Comparison of ENCODE assay signal across 20 cellular contexts in the genomic region with DNA sequence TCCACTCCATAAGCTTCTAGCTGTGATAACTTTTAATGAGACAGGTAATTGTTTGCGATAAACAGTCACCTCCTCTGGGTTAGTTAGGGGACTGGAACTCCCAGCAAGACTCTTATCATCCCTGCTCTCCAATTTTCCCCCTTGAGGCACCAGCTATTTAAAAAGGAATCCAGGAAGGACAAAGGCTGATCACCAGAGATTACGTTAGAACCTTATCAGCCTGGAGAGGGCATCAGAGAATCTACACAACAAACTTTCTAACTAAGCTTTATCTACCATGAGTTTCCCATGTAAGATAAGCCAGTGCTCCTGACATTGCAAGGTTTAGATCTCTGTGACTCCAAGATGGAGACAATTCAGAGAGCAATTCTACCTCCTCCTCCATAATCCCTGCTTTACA. TPM values are rescaled to one million over a fixed set of nuclear protein-coding genes. Genes with fewer than 3 reads are reported as not detected.
DNase-seq lines count a peak whose midpoint lies in the region; ATAC-seq and TF ChIP-seq lines count a peak whose summit lies in the region.
"Had no signal": no experiment of that assay in that cellular context is flagged by ENCODE, and none has a peak within 500 bp of the region (broad histone marks: within the 10 kb centered on the region; RNA-seq: fewer than 3 reads in every experiment).

No MANE protein-coding gene starts in this region.

- H3K27me3 ChIP-seq in mammary epithelial cell (ENCODE audit: insufficient read depth, low read length), result no peaks in the 10 kb centered on the region
- no peaks in the 10 kb centered on the region for H3K27me3 ChIP-seq in iPS-18a (ENCODE audit: control insufficient read depth, insufficient read depth, low read length)
- H3K27me3 ChIP-seq: heart left ventricle had no signal

- no peak overlapping the region for H3K27ac ChIP-seq in mammary epithelial cell (ENCODE audit: insufficient read depth, low read depth, low read length)
- H3K27ac ChIP-seq in VCaP, result peak overlapping the region; percentile 72
- peak overlapping the region; percentile 58 for H3K27ac ChIP-seq in iPS-18a (ENCODE audit: low read length)
- H3K27ac ChIP-seq: heart left ventricle, RWPE1 had no signal

- CTCF ChIA-PET in MCF 10A (lab: Yijun Ruan, JAX) (interaction anchor here (0.5 to 3.0 kb wide), 16 partner anchors 8 to 275 kb away, joined by 3 to 33 read pairs (median 6); partner anchors contain the start of gene EIF2AK4), mammary epithelial cell (lab: Charles Lee; ENCODE audit: low non-redundant PET) (interaction anchor here (0.6 kb wide), 1 partner anchor 37 kb away, joined by 4 read pairs; no protein-coding TSS in a partner anchor)

- no peaks in the 10 kb centered on the region for H3K9me3 ChIP-seq in mammary epithelial cell (replicated peaks; ENCODE audit: insufficient read depth, low read length)
- no peaks in the 10 kb centered on the region for H3K9me3 ChIP-seq in iPS-18a (ENCODE audit: control insufficient read depth, low read depth, low read length)
- H3K9me3 ChIP-seq: heart left ventricle had no signal

- H4K20me1 ChIP-seq in mammary epithelial cell (ENCODE audit: insufficient read depth, low read length), result no peaks in the 10 kb centered on the region

- H3K36me3 ChIP-seq in mammary epithelial cell (ENCODE audit: insufficient read depth, low read length) (no peaks in the 10 kb centered on the region), iPS-18a (ENCODE audit: control insufficient read depth, low read depth, low read length) (no peaks in the 10 kb centered on the region)
- H3K36me3 ChIP-seq: heart left ventricle had no signal

- H3K27me3 Mint-ChIP-seq in MCF 10A (ENCODE audit: insufficient read depth, unreplicated experiment) (no peaks in the 10 kb centered on the region), type B pancreatic cell (peaks cover 3% of the 10 kb centered on the region)
- no peaks in the 10 kb centered on the region for H3K27me3 Mint-ChIP-seq in stimulated activated naive B cell treated with anti-CD40 and anti-IgM and Interleukin-4, amounts not matched to agents 10 μg/mL and 1 μg/mL and 100 μg/mL, for 72 hours

- no peak overlapping the region for H3K4me2 ChIP-seq in mammary epithelial cell (ENCODE audit: insufficient read depth, low read depth, low read length)

- dilution Hi-C loops in mammary epithelial cell (cut with HindIII; ENCODE audit: low sequenced_read_pairs), result loop anchor here (5.0 kb wide), 2 partner anchors 48 to 88 kb away; no protein-coding TSS in a partner anchor

- H3K4me3 ChIP-seq in mammary epithelial cell (replicated peaks in 1 of 3; ENCODE audit: insufficient read depth in 1 of 3, low read depth in 2 of 3, low read length in 3 of 3) (no peak overlapping the region), iPS-18a (ENCODE audit: low read length) (no peak overlapping the region)
- H3K4me3 ChIP-seq: heart left ventricle had no signal

- POLR2A ChIA-PET in MCF 10A (lab: Yijun Ruan, JAX), result interaction anchor here (0.7 to 2.4 kb wide), 4 partner anchors 33 to 1566 kb away, joined by 3 to 24 read pairs (median 6); partner anchors contain the start of gene EIF2AK4

- in situ Hi-C loops in mammary epithelial cell (cut with MboI; ENCODE audit: low sequenced_read_pairs in 2 of 2), result no loop called here

- H3K36me3 Mint-ChIP-seq in MCF 10A (ENCODE audit: insufficient read depth, unreplicated experiment) (no peaks in the 10 kb centered on the region), type B pancreatic cell (no peaks in the 10 kb centered on the region)
- no peaks in the 10 kb centered on the region for H3K36me3 Mint-ChIP-seq in stimulated activated naive B cell treated with anti-CD40 and anti-IgM and Interleukin-4, amounts not matched to agents 10 μg/mL and 1 μg/mL and 100 μg/mL, for 72 hours
- H3K36me3 Mint-ChIP-seq: CD14-positive monocyte had no signal

- TF ChIP-seq CTCF in MCF 10A (IDR thresholded peaks at IDR 0.05; ENCODE audit: unreplicated experiment) (no peak), mammary epithelial cell (conservative IDR thresholded peaks at IDR 0.05 in 1 of 2, IDR thresholded peaks at IDR 0.05 in 1 of 2; ENCODE audit: extremely low read depth in 1 of 2, insufficient read depth in 1 of 2, low read depth in 1 of 2, low read length in 2 of 2) (no peak), VCaP (conservative IDR thresholded peaks at IDR 0.05) (no peak), type B pancreatic cell (conservative IDR thresholded peaks at IDR 0.05) (no peak)

- H3K4me3 Mint-ChIP-seq in MCF 10A (ENCODE audit: unreplicated experiment), result no peak overlapping the region
- H3K4me3 Mint-ChIP-seq in type B pancreatic cell, result no peak overlapping the region
- H3K4me3 Mint-ChIP-seq in stimulated activated naive B cell treated with anti-CD40 and anti-IgM and Interleukin-4, amounts not matched to agents 10 μg/mL and 1 μg/mL and 100 μg/mL, for 72 hours, result no peak overlapping the region
- H3K4me3 Mint-ChIP-seq: CD14-positive monocyte; central memory CD8-positive, alpha-beta T cell; effector memory CD8-positive, alpha-beta T cell had no signal

- 86% methylated on average over 2 of the region's 2 CpGs for WGBS in mammary epithelial cell (ENCODE audit: low coverage, missing lambda C conversion rate)

- H3K4me1 Mint-ChIP-seq in MCF 10A (ENCODE audit: insufficient read depth, unreplicated experiment), result peaks cover 16% of the 10 kb centered on the region
- no peaks in the 10 kb centered on the region for H3K4me1 Mint-ChIP-seq in type B pancreatic cell (ENCODE audit: unreplicated experiment)
- H3K4me1 Mint-ChIP-seq in stimulated activated naive B cell treated with anti-CD40 and anti-IgM and Interleukin-4, amounts not matched to agents 10 μg/mL and 1 μg/mL and 100 μg/mL, for 72 hours, result peaks cover 0 to 3% of the 10 kb centered on the region in 2 donors
- H3K4me1 Mint-ChIP-seq: central memory CD8-positive, alpha-beta T cell had no signal

- H3K27ac Mint-ChIP-seq in MCF 10A (ENCODE audit: low read depth, unreplicated experiment) (peak overlapping the region; percentile 85), type B pancreatic cell (peak overlapping the region; percentile 23)
- H3K27ac Mint-ChIP-seq in stimulated activated naive B cell treated with anti-CD40 and anti-IgM and Interleukin-4, amounts not matched to agents 10 μg/mL and 1 μg/mL and 100 μg/mL, for 72 hours, result no peak overlapping the region
- H3K27ac Mint-ChIP-seq: CD14-positive monocyte; effector memory CD8-positive, alpha-beta T cell had no signal

- no peaks in the 10 kb centered on the region for H3K9me3 Mint-ChIP-seq in MCF 10A (ENCODE audit: unreplicated experiment)
- H3K9me3 Mint-ChIP-seq in type B pancreatic cell, result no peaks in the 10 kb centered on the region
- H3K9me3 Mint-ChIP-seq in stimulated activated naive B cell treated with anti-CD40 and anti-IgM and Interleukin-4, amounts not matched to agents 10 μg/mL and 1 μg/mL and 100 μg/mL, for 72 hours, result no peaks in the 10 kb centered on the region
- H3K9me3 Mint-ChIP-seq: CD14-positive monocyte; central memory CD8-positive, alpha-beta T cell; effector memory CD8-positive, alpha-beta T cell had no signal

- peaks cover 3% of the 10 kb centered on the region for H3K79me2 ChIP-seq in mammary epithelial cell (ENCODE audit: insufficient read depth, low read length)

- BruUV-seq in MCF 10A (replicated peaks; lab: Mats Ljungman, UMichigan) (no TSS peak), mammary epithelial cell (replicated peaks; lab: Mats Ljungman, UMichigan) (no TSS peak)

- intact Hi-C loops in MCF 10A (cut with micrococcal nuclease) (loop anchor here (2.0 to 10.0 kb wide), 3 partner anchors 44 to 148 kb away; partner anchors contain the start of gene SRP14), mammary epithelial cell (cut with micrococcal nuclease) (loop anchor here (1.0 to 5.0 kb wide), 2 partner anchors 42 to 148 kb away; partner anchors contain the start of gene SRP14)

- ATAC-seq in stimulated activated naive B cell treated with anti-CD40 and anti-IgM and Interleukin-4, amounts not matched to agents 10 μg/mL and 1 μg/mL and 100 μg/mL, for 72 hours (replicated peaks), result no peak
- ATAC-seq: effector memory CD8-positive, alpha-beta T cell; heart left ventricle had no signal

- DNase-seq in MCF 10A (ENCODE audit: unreplicated experiment) (no peak), mammary epithelial cell (no peak), type B pancreatic cell (ENCODE audit: extremely low spot score, unreplicated experiment) (no peak), A172 (ENCODE audit: low spot score) (no peak)
- no peak for DNase-seq in central memory CD4-positive, alpha-beta T cell
- DNase-seq in stimulated activated naive B cell treated with anti-CD40 and anti-IgM and Interleukin-4, amounts not matched to agents 10 μg/mL and 1 μg/mL and 100 μg/mL, for 72 hours, result no peak
- DNase-seq: activated CD4-positive, alpha-beta T cell treated with anti-CD3 and anti-CD28 coated beads for 48 hours; activated CD8-positive, alpha-beta memory T cell treated with anti-CD3 and anti-CD28 coated beads, Interleukin-2, amount 50 U/mL, for 4 hours; activated gamma-delta T cell treated with Interleukin-2 at 50 U/mL for 16 hours; effector memory CD8-positive, alpha-beta T cell; H7; heart left ventricle; NCI-H187 treated with DMSO at 0.1 percent for 48 hours; NCI-H446; stimulated activated CD4-positive, alpha-beta T cell treated with anti-CD3 and anti-CD28 coated beads, Interleukin-12 subunit alpha, Interleukin-12 subunit beta, amount 100 ng/mL, for 4 hours had no signal

- H3K4me1 ChIP-seq in mammary epithelial cell (ENCODE audit: insufficient read depth, low read length) (peaks cover 41% of the 10 kb centered on the region), iPS-18a (ENCODE audit: control insufficient read depth, low read depth, low read length) (peaks cover 64% of the 10 kb centered on the region)
- H3K4me1 ChIP-seq: heart left ventricle had no signal

- H3K9ac ChIP-seq in mammary epithelial cell (ENCODE audit: insufficient read depth, low read length), result no peak overlapping the region
- peak overlapping the region; percentile 45 for H3K9ac ChIP-seq in iPS-18a (ENCODE audit: low read length)

- H2AFZ ChIP-seq in mammary epithelial cell (ENCODE audit: low read depth, low read length), result no peak overlapping the region

RNA-seq across cellular contexts. Expression of gene GPR176, which starts 31.3 kb away (rescaled TPM):
- total RNA-seq in MCF 10A (2022), result 1.8 and 2.3 TPM in 2 replicates
- 10 to 100 TPM in 1 of 2 donors, 1 to 10 TPM in 1; 4.3 to 20.7 TPM for total RNA-seq in mammary epithelial cell
- polyA plus RNA-seq in mammary epithelial cell, result 16.2 TPM
- polyA minus RNA-seq in mammary epithelial cell, result 47.5 TPM
- 0.95 and 7.2 TPM in 2 replicates for total RNA-seq in type B pancreatic cell (ENCODE audit: low replicate concordance)
- 60.0 and 65.6 TPM in 2 replicates for total RNA-seq in A172 (2014; rRNA removed; shearing (Covaris generic))

RNA-seq across cellular contexts. Expression of gene EIF2AK4, which starts 45.1 kb away (rescaled TPM):
- total RNA-seq in MCF 10A (2022) (37.2 and 44.8 TPM in 2 replicates), mammary epithelial cell (10 to 100 TPM; 71.3 to 84.2 TPM), type B pancreatic cell (ENCODE audit: low replicate concordance) (33.3 and 42.3 TPM in 2 replicates)
- polyA plus RNA-seq in mammary epithelial cell, result 83.6 TPM
- polyA minus RNA-seq in mammary epithelial cell, result 112 TPM
- total RNA-seq in A172 (2014; rRNA removed; shearing (Covaris generic)), result 67.9 and 91.4 TPM in 2 replicates
